ENCODE assay signal across 2 cellular contexts in the genomic region with DNA sequence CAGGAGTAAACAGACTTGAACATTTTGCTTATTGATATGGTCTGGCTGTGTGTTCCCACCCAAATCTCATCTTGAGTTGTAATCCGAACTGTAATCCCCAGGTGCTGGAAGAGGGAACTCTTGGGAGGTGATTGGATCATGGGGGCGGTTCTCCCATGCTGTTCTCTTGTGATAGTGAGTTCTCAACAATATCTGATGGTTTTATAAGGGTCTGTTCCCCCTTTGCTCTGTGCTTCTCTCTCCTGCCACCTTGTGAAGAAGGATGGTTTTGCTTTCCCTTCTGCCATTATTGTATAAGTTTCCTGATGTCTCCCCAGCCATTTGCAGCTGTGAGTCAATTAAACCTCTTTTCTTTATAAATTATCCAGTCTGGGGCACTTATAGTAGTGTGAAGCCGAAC.
A peak's percentile ranks its signal among the peaks of the same experiment; 100 is the strongest.
TF ChIP-seq lines count a peak whose summit lies in the region.

No MANE protein-coding gene starts in this region.

TF ChIP-seq in HepG2, 621 proteins besides CTCF, POLR2A, EP300 and RAD21:
- TF ChIP-seq SMC3 (IDR thresholded peaks at IDR 0.05; ENCODE audit: low read length), result peak; percentile 43; the same call in 1 of the 2 replicates
- no peak for TF ChIP-seq USF2 (IDR thresholded peaks at IDR 0.05; ENCODE audit: low read depth, low read length)
- no peak for TF ChIP-seq USF2 (CRISPR knock-in tag; IDR thresholded peaks at IDR 0.05; ENCODE audit: borderline replicate concordance)
- TF ChIP-seq STAG1 (CRISPR knock-in tag; IDR thresholded peaks at IDR 0.05), result peak; percentile 63
- no peak for TF ChIP-seq ZNF7 (CRISPR knock-in tag; IDR thresholded peaks at IDR 0.05)
- no peak for TF ChIP-seq ZNF878 (CRISPR knock-in tag; IDR thresholded peaks at IDR 0.05)
- TF ChIP-seq MAFG (CRISPR knock-in tag; IDR thresholded peaks at IDR 0.05), result no peak

TF ChIP-seq in GM12878, 131 proteins besides CTCF, POLR2A, EP300 and RAD21:
- TF ChIP-seq KLF5 (IDR thresholded peaks at IDR 0.05; ENCODE audit: partially characterized antibody) (no peak), BCL11A (IDR thresholded peaks at IDR 0.05; ENCODE audit: low read depth, low read length) (no peak), IKZF2 (IDR thresholded peaks at IDR 0.05) (no peak), JUNB (IDR thresholded peaks at IDR 0.05) (no peak), RB1 (IDR thresholded peaks at IDR 0.05; ENCODE audit: borderline replicate concordance) (no peak), SREBF1 (IDR thresholded peaks at IDR 0.05; ENCODE audit: low read length) (no peak), MEF2A (IDR thresholded peaks at IDR 0.05; ENCODE audit: insufficient read depth, low read depth, low read length) (0 out of 2 replicates have a peak, but pooled peaks have one; percentile 15), SIX5 (IDR thresholded peaks at IDR 0.05; ENCODE audit: low read depth, low read length, severe bottlenecking) (no peak), NR2C2 (IDR thresholded peaks at IDR 0.05; ENCODE audit: borderline replicate concordance, control insufficient read depth, insufficient read length, low read depth) (no peak), ZNF274 (IDR thresholded peaks at IDR 0.05; ENCODE audit: insufficient read depth, insufficient read length) (no peak), POU2F2 (IDR thresholded peaks at IDR 0.05; ENCODE audit: borderline replicate concordance, low read depth, low read length) (no peak), POLR2AphosphoS5 (IDR thresholded peaks at IDR 0.05; ENCODE audit: low read length) (no peak), YY1 (IDR thresholded peaks at IDR 0.05; ENCODE audit: low read depth, low read length) (peak; percentile 71), TBL1XR1 (IDR thresholded peaks at IDR 0.05; ENCODE audit: low read depth, low read length) (no peak), SMC3 (IDR thresholded peaks at IDR 0.05; ENCODE audit: borderline replicate concordance, low read length) (peak; percentile 68; the same call in 1 of the 2 replicates), JUND (IDR thresholded peaks at IDR 0.05; ENCODE audit: low read depth, low read length) (no peak), MEF2B (IDR thresholded peaks at IDR 0.05; ENCODE audit: partially characterized antibody, poor library complexity, severe bottlenecking) (no peak), TCF12 (IDR thresholded peaks at IDR 0.05; ENCODE audit: low read depth, low read length) (no peak), CREB1 (IDR thresholded peaks at IDR 0.05; ENCODE audit: low read depth) (no peak)
- TF ChIP-seq, protein P1, sequence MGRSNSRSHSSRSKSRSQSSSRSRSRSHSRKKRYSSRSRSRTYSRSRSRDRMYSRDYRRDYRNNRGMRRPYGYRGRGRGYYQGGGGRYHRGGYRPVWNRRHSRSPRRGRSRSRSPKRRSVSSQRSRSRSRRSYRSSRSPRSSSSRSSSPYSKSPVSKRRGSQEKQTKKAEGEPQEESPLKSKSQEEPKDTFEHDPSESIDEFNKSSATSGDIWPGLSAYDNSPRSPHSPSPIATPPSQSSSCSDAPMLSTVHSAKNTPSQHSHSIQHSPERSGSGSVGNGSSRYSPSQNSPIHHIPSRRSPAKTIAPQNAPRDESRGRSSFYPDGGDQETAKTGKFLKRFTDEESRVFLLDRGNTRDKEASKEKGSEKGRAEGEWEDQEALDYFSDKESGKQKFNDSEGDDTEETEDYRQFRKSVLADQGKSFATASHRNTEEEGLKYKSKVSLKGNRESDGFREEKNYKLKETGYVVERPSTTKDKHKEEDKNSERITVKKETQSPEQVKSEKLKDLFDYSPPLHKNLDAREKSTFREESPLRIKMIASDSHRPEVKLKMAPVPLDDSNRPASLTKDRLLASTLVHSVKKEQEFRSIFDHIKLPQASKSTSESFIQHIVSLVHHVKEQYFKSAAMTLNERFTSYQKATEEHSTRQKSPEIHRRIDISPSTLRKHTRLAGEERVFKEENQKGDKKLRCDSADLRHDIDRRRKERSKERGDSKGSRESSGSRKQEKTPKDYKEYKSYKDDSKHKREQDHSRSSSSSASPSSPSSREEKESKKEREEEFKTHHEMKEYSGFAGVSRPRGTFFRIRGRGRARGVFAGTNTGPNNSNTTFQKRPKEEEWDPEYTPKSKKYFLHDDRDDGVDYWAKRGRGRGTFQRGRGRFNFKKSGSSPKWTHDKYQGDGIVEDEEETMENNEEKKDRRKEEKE (IDR thresholded peaks at IDR 0.05), result no peak
- TF ChIP-seq, protein P2, sequence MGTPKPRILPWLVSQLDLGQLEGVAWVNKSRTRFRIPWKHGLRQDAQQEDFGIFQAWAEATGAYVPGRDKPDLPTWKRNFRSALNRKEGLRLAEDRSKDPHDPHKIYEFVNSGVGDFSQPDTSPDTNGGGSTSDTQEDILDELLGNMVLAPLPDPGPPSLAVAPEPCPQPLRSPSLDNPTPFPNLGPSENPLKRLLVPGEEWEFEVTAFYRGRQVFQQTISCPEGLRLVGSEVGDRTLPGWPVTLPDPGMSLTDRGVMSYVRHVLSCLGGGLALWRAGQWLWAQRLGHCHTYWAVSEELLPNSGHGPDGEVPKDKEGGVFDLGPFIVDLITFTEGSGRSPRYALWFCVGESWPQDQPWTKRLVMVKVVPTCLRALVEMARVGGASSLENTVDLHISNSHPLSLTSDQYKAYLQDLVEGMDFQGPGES (IDR thresholded peaks at IDR 0.05), result no peak
- TF ChIP-seq, protein P3, sequence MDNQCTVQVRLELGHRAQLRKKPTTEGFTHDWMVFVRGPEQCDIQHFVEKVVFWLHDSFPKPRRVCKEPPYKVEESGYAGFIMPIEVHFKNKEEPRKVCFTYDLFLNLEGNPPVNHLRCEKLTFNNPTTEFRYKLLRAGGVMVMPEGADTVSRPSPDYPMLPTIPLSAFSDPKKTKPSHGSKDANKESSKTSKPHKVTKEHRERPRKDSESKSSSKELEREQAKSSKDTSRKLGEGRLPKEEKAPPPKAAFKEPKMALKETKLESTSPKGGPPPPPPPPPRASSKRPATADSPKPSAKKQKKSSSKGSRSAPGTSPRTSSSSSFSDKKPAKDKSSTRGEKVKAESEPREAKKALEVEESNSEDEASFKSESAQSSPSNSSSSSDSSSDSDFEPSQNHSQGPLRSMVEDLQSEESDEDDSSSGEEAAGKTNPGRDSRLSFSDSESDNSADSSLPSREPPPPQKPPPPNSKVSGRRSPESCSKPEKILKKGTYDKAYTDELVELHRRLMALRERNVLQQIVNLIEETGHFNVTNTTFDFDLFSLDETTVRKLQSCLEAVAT (IDR thresholded peaks at IDR 0.05), result 0 out of 2 replicates have a peak, but pooled peaks have one; percentile 5
